Comparison of ENCODE assay signal across 8 cellular contexts in the genomic region with DNA sequence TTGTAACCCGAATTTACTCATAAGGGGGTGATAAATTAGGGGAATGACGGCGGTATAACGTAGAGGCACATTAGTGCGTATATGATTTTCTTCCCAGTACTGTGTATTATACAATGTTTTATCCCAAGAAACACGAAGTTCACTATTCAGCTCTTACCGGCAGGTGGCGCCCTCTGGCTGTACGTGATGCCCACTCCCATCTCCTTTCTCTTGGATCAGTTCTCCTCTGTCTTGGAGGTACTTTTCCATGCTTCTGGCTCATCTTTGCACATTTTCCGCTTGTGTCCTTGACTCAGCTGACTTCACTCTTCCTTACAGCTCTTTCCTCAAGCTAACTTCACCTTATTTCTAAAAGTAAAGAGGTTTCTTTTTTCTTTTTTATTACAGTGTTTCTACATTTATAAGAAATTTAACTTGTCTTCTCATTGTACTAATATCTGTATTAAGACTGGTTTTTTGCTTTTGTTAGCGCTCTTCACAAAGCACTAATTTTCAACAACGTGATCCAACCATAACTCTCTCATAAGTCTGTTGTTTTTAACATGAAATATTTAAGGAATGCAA. TPM values are rescaled to one million over a fixed set of nuclear protein-coding genes. Genes with fewer than 3 reads are reported as not detected.
A peak's percentile ranks its signal among the peaks of the same experiment; 100 is the strongest.
DNase-seq lines count a peak whose midpoint lies in the region; ATAC-seq and TF ChIP-seq lines count a peak whose summit lies in the region.

No MANE protein-coding gene starts in this region.

- H3F3A ChIP-seq in OCI-LY1 (ENCODE audit: insufficient read depth, low read length) = no peaks in the 10 kb centered on the region

- no peak overlapping the region for H2AFZ ChIP-seq in OCI-LY1 (ENCODE audit: low read length)

- peaks cover 23 to 26% of the 10 kb centered on the region in 2 donors for H3K4me1 Mint-ChIP-seq in natural killer cell treated with Interleukin-12 subunit alpha and Interleukin-12 subunit beta and Interleukin-15 and Interleukin-18, amount 100 ng/mL, for 72 hours (ENCODE audit: low read depth in 2 of 2)

- no peaks in the 10 kb centered on the region for H3K36me3 ChIP-seq in OCI-LY1 (ENCODE audit: insufficient read depth, low read length)

- no peak overlapping the region for H3K27ac ChIP-seq in OCI-LY1 (ENCODE audit: low read depth, low read length, poor library complexity, severe bottlenecking)

- H3K4me3 ChIP-seq in OCI-LY1 (ENCODE audit: low read depth, low read length, poor library complexity, severe bottlenecking) = no peak overlapping the region

- no peak overlapping the region for H3K9ac ChIP-seq in OCI-LY1 (ENCODE audit: low read length)

- TF ChIP-seq CTCF in OCI-LY1 (IDR thresholded peaks at IDR 0.05; ENCODE audit: low read length) = peak; percentile 98

- no peaks in the 10 kb centered on the region for H3K4me1 ChIP-seq in OCI-LY1 (ENCODE audit: insufficient read depth, low read length, severe bottlenecking)

- H3K79me2 ChIP-seq in OCI-LY1 (ENCODE audit: insufficient read depth, low read length) = no peaks in the 10 kb centered on the region

- DNase-seq in DMS153 treated with DMSO at 0.1 percent for 48 hours (lab: John Stamatoyannopoulos, UW; ENCODE audit: unreplicated experiment) = peak; percentile 74
- DNase-seq in HUDEP-2 (lab: John Stamatoyannopoulos, UW; ENCODE audit: unreplicated experiment in 76 of 76) = peak in 56 of 76 experiments; percentile 3 to 64 (median 40)
- peak; percentile 60 for DNase-seq in activated T-cell treated with anti-CD3 and anti-CD28 coated beads for 24 hours (ENCODE audit: low read depth)
- peak; percentile 80 for DNase-seq in natural killer cell treated with Interleukin-12 subunit alpha and Interleukin-12 subunit beta and Interleukin-15 and Interleukin-18, amount 100 ng/mL, for 72 hours (ENCODE audit: low spot score)
- DNase-seq in stimulated activated naive CD4-positive, alpha-beta T cell (lab: John Stamatoyannopoulos, UW) = peak; percentile 8 to 69 (median 59)

- no peaks in the 10 kb centered on the region for H3K9me3 ChIP-seq in OCI-LY1 (ENCODE audit: low read length)

- peaks cover 0 to 17% of the 10 kb centered on the region in 2 donors for H3K27me3 Mint-ChIP-seq in natural killer cell treated with Interleukin-12 subunit alpha and Interleukin-12 subunit beta and Interleukin-15 and Interleukin-18, amount 100 ng/mL, for 72 hours

- peak overlapping the region in 1 of 2 donors; percentile 42 for H3K27ac Mint-ChIP-seq in natural killer cell treated with Interleukin-12 subunit alpha and Interleukin-12 subunit beta and Interleukin-15 and Interleukin-18, amount 100 ng/mL, for 72 hours

- H3K36me3 Mint-ChIP-seq in natural killer cell treated with Interleukin-12 subunit alpha and Interleukin-12 subunit beta and Interleukin-15 and Interleukin-18, amount 100 ng/mL, for 72 hours = peaks cover 4% of the 10 kb centered on the region

- H3K9me3 Mint-ChIP-seq in natural killer cell treated with Interleukin-12 subunit alpha and Interleukin-12 subunit beta and Interleukin-15 and Interleukin-18, amount 100 ng/mL, for 72 hours = peaks cover under 1% of the 10 kb centered on the region

- H3K27me3 ChIP-seq in OCI-LY1 (ENCODE audit: insufficient read depth, low read length) = peaks cover 4% of the 10 kb centered on the region; the same call in 1 of the 2 replicates

- no peak overlapping the region for H3K4me2 ChIP-seq in OCI-LY1 (ENCODE audit: low read length)

- H4K20me1 ChIP-seq in OCI-LY1 (ENCODE audit: insufficient read depth, low read length) = no peaks in the 10 kb centered on the region

- no peaks in the 10 kb centered on the region for H3K9me2 ChIP-seq in OCI-LY1 (ENCODE audit: low read depth, low read length)

- no peak overlapping the region for H3K4me3 Mint-ChIP-seq in natural killer cell treated with Interleukin-12 subunit alpha and Interleukin-12 subunit beta and Interleukin-15 and Interleukin-18, amount 100 ng/mL, for 72 hours

- ATAC-seq in esophagus mucosa = peak; percentile 55
- peak in 1 of 2 donors; percentile 68 for ATAC-seq in natural killer cell treated with Interleukin-12 subunit alpha and Interleukin-12 subunit beta and Interleukin-15 and Interleukin-18, amount 100 ng/mL, for 72 hours
- ATAC-seq in GM18873 (IDR thresholded peaks at IDR 0.05; ENCODE audit: low FRiP score, unreplicated experiment) = no peak

RNA-seq across cellular contexts. Expression of a gene that starts 21.3 kb away (rescaled TPM):
- total RNA-seq in esophagus mucosa = 4.2 TPM
- 1 to 10 TPM in 1 of 2 donors, not detected in 1; 1.2 TPM for total RNA-seq in natural killer cell treated with Interleukin-12 subunit alpha and Interleukin-12 subunit beta and Interleukin-15 and Interleukin-18, amount 100 ng/mL, for 72 hours

RNA-seq across cellular contexts. Expression of a gene that starts 21.7 kb away (rescaled TPM):
- 2.6 TPM for total RNA-seq in esophagus mucosa
- under 1 TPM in 1 of 2 donors, not detected in 1; 0.64 TPM for total RNA-seq in natural killer cell treated with Interleukin-12 subunit alpha and Interleukin-12 subunit beta and Interleukin-15 and Interleukin-18, amount 100 ng/mL, for 72 hours

RNA-seq across cellular contexts. Expression of a gene that starts 41.6 kb away (rescaled TPM):
- total RNA-seq in esophagus mucosa = 1.4 TPM
- 100 to 1,000 TPM in 1 of 2 donors, 10 to 100 TPM in 1; 75.5 to 136 TPM for total RNA-seq in natural killer cell treated with Interleukin-12 subunit alpha and Interleukin-12 subunit beta and Interleukin-15 and Interleukin-18, amount 100 ng/mL, for 72 hours

Comparison
In these comparisons a context has a peak if more than half of its experiments do, and no peak if none do; other contexts are left out.
1. RNA of a gene that starts 41.6 kb away (total RNA-seq): 75.5 to 136 TPM in natural killer cell treated with Interleukin-12 subunit alpha and Interleukin-12 subunit beta and Interleukin-15 and Interleukin-18, amount 100 ng/mL, for 72 hours; 1.4 TPM in esophagus mucosa (single experiment); every median in the first group is over 10 times any median in the second.
2. Peak in every context shown above with its lines, with median percentiles within 50 percentile points of each other: DNase-seq.